ENCODE assay signal across 1 cellular context in the genomic region with DNA sequence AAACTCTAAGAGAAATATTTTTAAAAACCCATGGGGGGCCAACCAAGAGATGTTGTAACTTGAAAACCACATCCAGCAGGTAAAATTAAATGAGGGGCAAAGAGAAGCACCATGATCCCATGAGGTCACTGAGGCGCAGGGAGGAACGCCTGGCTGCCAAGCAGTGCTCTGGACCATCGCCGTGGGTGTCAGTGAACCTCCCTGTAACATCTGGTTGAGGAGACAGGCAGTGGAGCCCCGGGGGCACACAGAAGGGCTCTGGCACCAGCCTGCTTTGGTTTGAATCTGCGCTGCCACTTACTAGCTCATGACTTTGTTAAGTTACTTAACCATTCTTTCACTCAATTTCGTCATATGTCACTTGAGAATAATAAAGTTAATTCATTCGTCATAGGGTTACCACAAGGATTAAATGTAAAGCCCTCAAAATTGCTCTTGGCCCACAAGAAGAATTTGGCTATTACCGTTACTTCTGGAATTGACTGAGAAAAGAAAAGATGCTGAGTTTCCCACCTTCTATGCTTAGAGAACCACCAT.
TF ChIP-seq lines count a peak whose summit lies in the region.

No MANE protein-coding gene starts in this region.

TF ChIP-seq in GM23338, 12 proteins besides CTCF, POLR2A, EP300 and RAD21 (continued from another document):
- no peak for TF ChIP-seq REST (IDR thresholded peaks at IDR 0.05; ENCODE audit: unreplicated experiment)
